Comparison of ENCODE assay signal across 8 cellular contexts in genomic region chr2:28621172-28622100, GRCh38.
A peak's percentile ranks its signal among the peaks of the same experiment; 100 is the strongest.
DNase-seq lines count a peak whose midpoint lies in the region; ATAC-seq and TF ChIP-seq lines count a peak whose summit lies in the region.

No MANE protein-coding gene starts in this region.

- no peaks in the 10 kb centered on the region for H3K9me3 ChIP-seq in vagina

- DNase-seq in C1 segment of cervical spinal cord (lab: John Stamatoyannopoulos, UW) (peak in 11 of 14 donors; percentile 4 to 60 (median 29)), SW 1271 (lab: John Stamatoyannopoulos, UW) (peak; percentile 17), amniotic stem cell (lab: John Stamatoyannopoulos, UW) (peak; percentile 81), left cardiac atrium (peak; percentile 81), pulmonary artery endothelial cell (ENCODE audit: low read depth, low spot score) (peak; percentile 99), vagina (ENCODE audit: extremely low spot score in 2 of 2) (no peak), NCI-H1930 (lab: John Stamatoyannopoulos, UW) (no peak)
- peak; percentile 69 for DNase-seq in Jurkat, Clone E6-1 (ENCODE audit: low read depth, low spot score)

- no peaks in the 10 kb centered on the region for H3K27me3 ChIP-seq in vagina

- peak in 1 of 2 donors; percentile 20 for TF ChIP-seq POLR2A in vagina (IDR thresholded peaks at IDR 0.05)

- H3K4me1 ChIP-seq in vagina, result peaks cover 52% of the 10 kb centered on the region

- intact Hi-C loops in left cardiac atrium (cut with DNase I) (no loop called here), vagina (cut with DNase I) (loop anchor here (10.0 kb wide), 1 partner anchor 133 kb away; the partner anchor contains the start of gene PPP1CB)

- no peak for TF ChIP-seq CTCF in vagina (IDR thresholded peaks at IDR 0.05)

- peak; percentile 82 to 89 for ATAC-seq in left cardiac atrium

- peak overlapping the region; percentile 23 for H3K4me3 ChIP-seq in Jurkat, Clone E6-1 (ENCODE audit: low read length)
- H3K4me3 ChIP-seq in vagina, result no peak overlapping the region

- no peaks in the 10 kb centered on the region for H3K36me3 ChIP-seq in vagina

- H3K27ac ChIP-seq in vagina, result peak overlapping the region; percentile 90

Comparison
In these comparisons a context has a peak if more than half of its experiments do, and no peak if none do; other contexts are left out.
1. DNase-seq: peak in C1 segment of cervical spinal cord (11 of 14), Jurkat, Clone E6-1 (single experiment), SW 1271 (2 of 2), amniotic stem cell (single experiment), left cardiac atrium (single experiment) and pulmonary artery endothelial cell (single experiment); none in vagina (0 of 2) and NCI-H1930 (0 of 2).